1 cellular context compared by ENCODE assay signal in genomic region chr6:35919085-35919826, GRCh38.
TF ChIP-seq lines count a peak whose summit lies in the region.

No MANE protein-coding gene starts in this region.

TF ChIP-seq in K562, 482 proteins besides CTCF, POLR2A, EP300 and RAD21 (continued from another document and continues in another):
- no peak for TF ChIP-seq ELK3 (CRISPR knock-in tag; IDR thresholded peaks at IDR 0.05)
- no peak for TF ChIP-seq CHD2 (IDR thresholded peaks at IDR 0.05; ENCODE audit: low read depth, low read length)
- no peak for TF ChIP-seq TCF7 (IDR thresholded peaks at IDR 0.05; ENCODE audit: borderline replicate concordance)
- TF ChIP-seq ATF3 (IDR thresholded peaks at IDR 0.05) = peak; percentile 76
- no peak for TF ChIP-seq ATF3 (CRISPR knock-in tag; conservative IDR thresholded peaks at IDR 0.05)
- no peak for TF ChIP-seq ZZZ3 (IDR thresholded peaks at IDR 0.05)
- TF ChIP-seq TRIM28 (IDR thresholded peaks at IDR 0.05) = 0 out of 2 replicates have a peak, but pooled peaks have one; percentile 38
- peak; percentile 17; the same call in 1 of the 2 replicates for TF ChIP-seq ZBTB2 (IDR thresholded peaks at IDR 0.05)
- no peak for TF ChIP-seq CBFB (CRISPR knock-in tag; IDR thresholded peaks at IDR 0.05)
- 0 out of 4 replicates have a peak, but pooled peaks of 1 of the 2 experiments have one; percentile 22 for TF ChIP-seq BCLAF1 (IDR thresholded peaks at IDR 0.05; ENCODE audit: borderline replicate concordance in 1 of 2, control insufficient read depth in 1 of 2, low read depth in 2 of 2, low read length in 1 of 2)
- no peak for TF ChIP-seq ZNF277 (CRISPR knock-in tag; IDR thresholded peaks at IDR 0.05; ENCODE audit: borderline replicate concordance)
- peak; percentile 4; the same call in 1 of the 2 replicates for TF ChIP-seq TCF3 (CRISPR knock-in tag; IDR thresholded peaks at IDR 0.05)
- peak; percentile 65 for TF ChIP-seq CREB3L1 (IDR thresholded peaks at IDR 0.05; ENCODE audit: borderline replicate concordance, low read depth)
- no peak; the same call in 1 of the 2 replicates for TF ChIP-seq ARID1B (IDR thresholded peaks at IDR 0.05)
- no peak for TF ChIP-seq E4F1 (CRISPR knock-in tag; IDR thresholded peaks at IDR 0.05; ENCODE audit: borderline replicate concordance)
- TF ChIP-seq KDM1A (IDR thresholded peaks at IDR 0.05) = peak in 1 of 2 experiments; percentile 39; a peak in 1 of 4 replicates
- no peak for TF ChIP-seq HMGXB4 (CRISPR knock-in tag; IDR thresholded peaks at IDR 0.05)
- TF ChIP-seq MXI1 (IDR thresholded peaks at IDR 0.05; ENCODE audit: low read depth, low read length) = no peak
- no peak for TF ChIP-seq L3MBTL2 (IDR thresholded peaks at IDR 0.05)
- no peak for TF ChIP-seq ZBTB49 (CRISPR knock-in tag; IDR thresholded peaks at IDR 0.05; ENCODE audit: borderline replicate concordance)
- no peak for TF ChIP-seq ETS1 (conservative IDR thresholded peaks at IDR 0.05; ENCODE audit: control insufficient read depth, low read depth, low read length)
- no peak for TF ChIP-seq SRSF9 (IDR thresholded peaks at IDR 0.05; ENCODE audit: borderline replicate concordance, low read depth, low read length)
- TF ChIP-seq DDX20 (tag; IDR thresholded peaks at IDR 0.05; ENCODE audit: low read depth) = no peak
- no peak for TF ChIP-seq BMI1 (IDR thresholded peaks at IDR 0.05; ENCODE audit: low read length)
- no peak for TF ChIP-seq ZNF778 (CRISPR knock-in tag; IDR thresholded peaks at IDR 0.05)
- TF ChIP-seq HDAC1 (IDR thresholded peaks at IDR 0.05) = no peak; a peak in 1 of 4 replicates
- no peak for TF ChIP-seq POLR3A (IDR thresholded peaks at IDR 0.05; ENCODE audit: borderline replicate concordance, extremely low read depth, insufficient read depth, insufficient read length)
- no peak for TF ChIP-seq FUS (optimal IDR thresholded peaks at IDR 0.05; ENCODE audit: low read depth, low read length)
- TF ChIP-seq NRF1 (conservative IDR thresholded peaks at IDR 0.05 in 1 of 2, IDR thresholded peaks at IDR 0.05 in 1 of 2) = 0 out of 4 replicates have a peak, but pooled peaks of 1 of the 2 experiments have one; percentile 12
- TF ChIP-seq MAFK (IDR thresholded peaks at IDR 0.05; ENCODE audit: low read length) = no peak
- TF ChIP-seq JUND (IDR thresholded peaks at IDR 0.05; ENCODE audit: borderline replicate concordance, low read depth, low read length) = no peak
- TF ChIP-seq JUND (tag; IDR thresholded peaks at IDR 0.05; ENCODE audit: borderline replicate concordance, low read depth, low read length) = peak; percentile 7; the same call in 1 of the 3 replicates
- no peak for TF ChIP-seq SOX6 (IDR thresholded peaks at IDR 0.05)
- no peak for TF ChIP-seq ZNF408 (CRISPR knock-in tag; IDR thresholded peaks at IDR 0.05; ENCODE audit: low read depth)
- no peak for TF ChIP-seq NEUROD1 (IDR thresholded peaks at IDR 0.05; ENCODE audit: borderline replicate concordance, low read depth, low read length, partially characterized antibody)
- TF ChIP-seq ZFPM2 (CRISPR knock-in tag; IDR thresholded peaks at IDR 0.05) = no peak
- peak in 1 of 2 experiments; percentile 7; a peak in 1 of 4 replicates for TF ChIP-seq MAZ (CRISPR knock-in tag; conservative IDR thresholded peaks at IDR 0.05 in 1 of 2, IDR thresholded peaks at IDR 0.05 in 1 of 2)
- peak; percentile 92; the same call in 1 of the 2 replicates for TF ChIP-seq HMBOX1 (IDR thresholded peaks at IDR 0.05)
- no peak for TF ChIP-seq TCF15 (CRISPR knock-in tag; IDR thresholded peaks at IDR 0.05)
- no peak for TF ChIP-seq ZNF586 (CRISPR knock-in tag; conservative IDR thresholded peaks at IDR 0.05)
- no peak for TF ChIP-seq ZNF239 (CRISPR knock-in tag; IDR thresholded peaks at IDR 0.05)
